ENCODE assay signal across 1 cellular context in the genomic region with DNA sequence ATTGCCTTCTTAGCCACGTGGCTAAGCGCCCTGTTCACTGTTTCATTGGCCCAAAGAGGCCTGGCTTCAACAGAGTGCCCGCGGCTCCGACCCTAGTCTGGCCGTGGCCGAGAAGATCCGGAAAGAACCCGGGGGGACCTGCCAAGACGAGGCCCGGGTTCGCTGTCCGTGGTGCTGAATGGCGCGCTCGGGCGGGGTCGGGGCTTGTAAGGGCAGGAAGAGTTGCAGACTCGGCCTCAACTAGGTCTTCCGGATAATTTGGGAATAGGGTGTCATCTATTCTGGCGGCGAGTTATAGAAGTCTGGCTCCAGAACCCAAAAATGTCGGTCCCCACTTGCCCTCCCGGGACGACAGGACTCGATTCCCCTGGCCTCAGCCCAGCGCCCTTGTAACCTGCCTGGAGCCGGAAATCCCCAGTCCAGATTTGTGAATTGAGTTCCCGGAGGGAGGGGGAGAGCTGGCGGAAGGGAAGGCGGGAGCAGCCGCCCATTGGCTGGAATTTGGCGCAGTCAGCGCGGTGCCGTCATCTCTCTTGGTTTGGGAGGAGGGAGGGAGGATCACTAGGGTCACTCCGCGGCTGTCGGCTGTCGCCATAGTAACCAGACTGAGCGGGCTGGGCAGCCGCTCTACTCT.
TF ChIP-seq lines count a peak whose summit lies in the region.

No MANE protein-coding gene starts in this region.

TF ChIP-seq in K562, 482 proteins besides CTCF, POLR2A, EP300 and RAD21 (continued from another document and continues in another):
- TF ChIP-seq, protein P1, sequence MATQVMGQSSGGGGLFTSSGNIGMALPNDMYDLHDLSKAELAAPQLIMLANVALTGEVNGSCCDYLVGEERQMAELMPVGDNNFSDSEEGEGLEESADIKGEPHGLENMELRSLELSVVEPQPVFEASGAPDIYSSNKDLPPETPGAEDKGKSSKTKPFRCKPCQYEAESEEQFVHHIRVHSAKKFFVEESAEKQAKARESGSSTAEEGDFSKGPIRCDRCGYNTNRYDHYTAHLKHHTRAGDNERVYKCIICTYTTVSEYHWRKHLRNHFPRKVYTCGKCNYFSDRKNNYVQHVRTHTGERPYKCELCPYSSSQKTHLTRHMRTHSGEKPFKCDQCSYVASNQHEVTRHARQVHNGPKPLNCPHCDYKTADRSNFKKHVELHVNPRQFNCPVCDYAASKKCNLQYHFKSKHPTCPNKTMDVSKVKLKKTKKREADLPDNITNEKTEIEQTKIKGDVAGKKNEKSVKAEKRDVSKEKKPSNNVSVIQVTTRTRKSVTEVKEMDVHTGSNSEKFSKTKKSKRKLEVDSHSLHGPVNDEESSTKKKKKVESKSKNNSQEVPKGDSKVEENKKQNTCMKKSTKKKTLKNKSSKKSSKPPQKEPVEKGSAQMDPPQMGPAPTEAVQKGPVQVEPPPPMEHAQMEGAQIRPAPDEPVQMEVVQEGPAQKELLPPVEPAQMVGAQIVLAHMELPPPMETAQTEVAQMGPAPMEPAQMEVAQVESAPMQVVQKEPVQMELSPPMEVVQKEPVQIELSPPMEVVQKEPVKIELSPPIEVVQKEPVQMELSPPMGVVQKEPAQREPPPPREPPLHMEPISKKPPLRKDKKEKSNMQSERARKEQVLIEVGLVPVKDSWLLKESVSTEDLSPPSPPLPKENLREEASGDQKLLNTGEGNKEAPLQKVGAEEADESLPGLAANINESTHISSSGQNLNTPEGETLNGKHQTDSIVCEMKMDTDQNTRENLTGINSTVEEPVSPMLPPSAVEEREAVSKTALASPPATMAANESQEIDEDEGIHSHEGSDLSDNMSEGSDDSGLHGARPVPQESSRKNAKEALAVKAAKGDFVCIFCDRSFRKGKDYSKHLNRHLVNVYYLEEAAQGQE (CRISPR knock-in tag; IDR thresholded peaks at IDR 0.05; ENCODE audit: low read depth), result peak; percentile 99
- TF ChIP-seq FOSL1 (tag; conservative IDR thresholded peaks at IDR 0.05) (no peak), SMAD4 (CRISPR knock-in tag; conservative IDR thresholded peaks at IDR 0.05) (0 out of 2 replicates have a peak, but pooled peaks have one; percentile 48), TAL1 (IDR thresholded peaks at IDR 0.05) (no peak), ZNF407 (IDR thresholded peaks at IDR 0.05; ENCODE audit: low read depth) (no peak), NFRKB (IDR thresholded peaks at IDR 0.05; ENCODE audit: low read depth) (no peak), HDAC1 (IDR thresholded peaks at IDR 0.05) (0 out of 4 replicates have a peak, but pooled peaks of 1 of the 2 experiments have one; percentile 39), ZNF134 (CRISPR knock-in tag; conservative IDR thresholded peaks at IDR 0.05) (no peak), RBBP5 (IDR thresholded peaks at IDR 0.05; ENCODE audit: borderline replicate concordance, insufficient read depth, low read length, poor library complexity, severe bottlenecking) (no peak), MYC (IDR thresholded peaks at IDR 0.05; ENCODE audit: low read depth, low read length) (no peak), MYC (CRISPR knock-in tag; IDR thresholded peaks at IDR 0.05; ENCODE audit: borderline replicate concordance, low read depth) (no peak), NEUROD1 (IDR thresholded peaks at IDR 0.05; ENCODE audit: borderline replicate concordance, low read depth, low read length, partially characterized antibody) (no peak), PHB (CRISPR knock-in tag; IDR thresholded peaks at IDR 0.05) (no peak), ETS1 (conservative IDR thresholded peaks at IDR 0.05; ENCODE audit: control insufficient read depth, low read depth, low read length) (no peak), SMARCA5 (IDR thresholded peaks at IDR 0.05) (no peak), TFAM (CRISPR knock-in tag; conservative IDR thresholded peaks at IDR 0.05) (no peak), ZZZ3 (IDR thresholded peaks at IDR 0.05) (no peak), HMG20A (CRISPR knock-in tag; conservative IDR thresholded peaks at IDR 0.05) (no peak)
- TF ChIP-seq, protein P2, sequence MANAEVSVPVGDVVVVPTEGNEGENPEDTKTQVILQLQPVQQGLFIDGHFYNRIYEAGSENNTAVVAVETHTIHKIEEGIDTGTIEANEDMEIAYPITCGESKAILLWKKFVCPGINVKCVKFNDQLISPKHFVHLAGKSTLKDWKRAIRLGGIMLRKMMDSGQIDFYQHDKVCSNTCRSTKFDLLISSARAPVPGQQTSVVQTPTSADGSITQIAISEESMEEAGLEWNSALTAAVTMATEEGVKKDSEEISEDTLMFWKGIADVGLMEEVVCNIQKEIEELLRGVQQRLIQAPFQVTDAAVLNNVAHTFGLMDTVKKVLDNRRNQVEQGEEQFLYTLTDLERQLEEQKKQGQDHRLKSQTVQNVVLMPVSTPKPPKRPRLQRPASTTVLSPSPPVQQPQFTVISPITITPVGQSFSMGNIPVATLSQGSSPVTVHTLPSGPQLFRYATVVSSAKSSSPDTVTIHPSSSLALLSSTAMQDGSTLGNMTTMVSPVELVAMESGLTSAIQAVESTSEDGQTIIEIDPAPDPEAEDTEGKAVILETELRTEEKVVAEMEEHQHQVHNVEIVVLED (CRISPR knock-in tag; IDR thresholded peaks at IDR 0.05), result no peak
- TF ChIP-seq, protein P3, sequence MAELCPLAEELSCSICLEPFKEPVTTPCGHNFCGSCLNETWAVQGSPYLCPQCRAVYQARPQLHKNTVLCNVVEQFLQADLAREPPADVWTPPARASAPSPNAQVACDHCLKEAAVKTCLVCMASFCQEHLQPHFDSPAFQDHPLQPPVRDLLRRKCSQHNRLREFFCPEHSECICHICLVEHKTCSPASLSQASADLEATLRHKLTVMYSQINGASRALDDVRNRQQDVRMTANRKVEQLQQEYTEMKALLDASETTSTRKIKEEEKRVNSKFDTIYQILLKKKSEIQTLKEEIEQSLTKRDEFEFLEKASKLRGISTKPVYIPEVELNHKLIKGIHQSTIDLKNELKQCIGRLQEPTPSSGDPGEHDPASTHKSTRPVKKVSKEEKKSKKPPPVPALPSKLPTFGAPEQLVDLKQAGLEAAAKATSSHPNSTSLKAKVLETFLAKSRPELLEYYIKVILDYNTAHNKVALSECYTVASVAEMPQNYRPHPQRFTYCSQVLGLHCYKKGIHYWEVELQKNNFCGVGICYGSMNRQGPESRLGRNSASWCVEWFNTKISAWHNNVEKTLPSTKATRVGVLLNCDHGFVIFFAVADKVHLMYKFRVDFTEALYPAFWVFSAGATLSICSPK (IDR thresholded peaks at IDR 0.05; ENCODE audit: borderline replicate concordance), result no peak
- TF ChIP-seq, protein P4, sequence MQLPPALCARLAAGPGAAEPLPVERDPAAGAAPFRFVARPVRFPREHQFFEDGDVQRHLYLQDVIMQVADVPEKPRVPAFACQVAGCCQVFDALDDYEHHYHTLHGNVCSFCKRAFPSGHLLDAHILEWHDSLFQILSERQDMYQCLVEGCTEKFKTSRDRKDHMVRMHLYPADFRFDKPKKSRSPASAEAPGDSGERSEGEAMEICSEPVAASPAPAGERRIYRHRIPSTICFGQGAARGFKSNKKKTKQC (CRISPR knock-in tag; IDR thresholded peaks at IDR 0.05), result peak; percentile 95
